Comparison of ENCODE assay signal across 8 cellular contexts in the genomic region with DNA sequence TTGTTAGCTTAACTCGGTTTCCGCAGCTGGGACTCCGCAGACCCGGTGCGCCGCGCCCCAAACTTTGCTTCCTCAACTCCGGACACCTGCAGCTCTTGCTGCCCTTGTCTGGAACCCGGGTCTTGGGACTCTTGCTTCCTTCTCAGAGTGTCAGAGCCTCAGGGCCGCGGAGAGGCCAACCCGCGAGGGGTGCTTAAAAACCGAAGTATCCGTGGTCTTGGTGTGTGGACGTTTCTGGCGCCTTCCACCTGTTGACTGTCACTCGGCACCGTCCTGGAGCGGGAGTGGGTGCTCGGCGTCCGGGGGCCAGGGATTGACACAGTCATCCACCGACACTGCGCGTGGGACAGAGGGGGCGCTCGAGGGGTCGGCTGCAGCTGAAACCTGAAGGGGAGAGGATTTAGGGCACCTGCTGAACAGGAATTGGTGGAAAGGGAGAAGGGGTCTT. TPM values are rescaled to one million over a fixed set of nuclear protein-coding genes. Genes with fewer than 3 reads are reported as not detected.
A peak's percentile ranks its signal among the peaks of the same experiment; 100 is the strongest.
DNase-seq lines count a peak whose midpoint lies in the region; ATAC-seq and TF ChIP-seq lines count a peak whose summit lies in the region.

No MANE protein-coding gene starts in this region.

- peak; percentile 53 for ATAC-seq in GM18498 (IDR thresholded peaks at IDR 0.05; ENCODE audit: unreplicated experiment)
- ATAC-seq in HG02610 (IDR thresholded peaks at IDR 0.05; ENCODE audit: unreplicated experiment) = peak; percentile 41

- H3K4me1 ChIP-seq in neutrophil (ENCODE audit: control insufficient read depth in 1 of 2, insufficient read depth in 1 of 2, low read depth in 1 of 2, low read length in 1 of 2) = peaks cover 57 to 72% of the 10 kb centered on the region in 2 experiments
- peaks cover 5% of the 10 kb centered on the region for H3K4me1 ChIP-seq in testis

- peaks cover 56% of the 10 kb centered on the region for H3K4me1 Mint-ChIP-seq in activated T-helper 1 cell treated with anti-CD3 and anti-CD28 coated beads, Interleukin-12 subunit alpha, Interleukin-12 subunit beta, Interleukin-2, Interleukin-4 antibody, amounts not matched to agents 30 ng/mL and 10 ng/mL and 1 ng/mL, durations not matched to agents 14 hours and 24 hours and 36 hours (ENCODE audit: low read depth)

- intact Hi-C loops in activated T-helper 1 cell treated with anti-CD3 and anti-CD28 coated beads, Interleukin-12 subunit alpha, Interleukin-12 subunit beta, Interleukin-2, Interleukin-4 antibody, amounts not matched to agents 30 ng/mL and 10 ng/mL and 1 ng/mL, durations not matched to agents 14 hours and 24 hours and 36 hours (cut with micrococcal nuclease) = loop anchor here (2.0 kb wide), 1 partner anchor 20 kb away; no protein-coding TSS in a partner anchor
- intact Hi-C loops in testis (cut with DNase I; ENCODE audit: low total_unique reads) = no loop called here

- DNase-seq in NCI-H226 (peak; percentile 11), foreskin fibroblast (peak in 1 of 2 donors; percentile 74), testis (peak; percentile 70), GM19240 (ENCODE audit: insufficient read length, low spot score) (no peak)
- peak; percentile 55 for DNase-seq in activated T-helper 1 cell treated with anti-CD3 and anti-CD28 coated beads, Interleukin-12 subunit alpha, Interleukin-12 subunit beta, Interleukin-2, Interleukin-4 antibody, amounts not matched to agents 30 ng/mL and 10 ng/mL and 1 ng/mL, durations not matched to agents 14 hours and 24 hours and 36 hours (ENCODE audit: low spot score)

- WGBS in testis, 2 donors = 0% methylated on average over 10 to 29 of the region's 29 CpGs

- H3K27ac ChIP-seq in neutrophil (peak overlapping the region; percentile 98), testis (peak overlapping the region; percentile 69 to 80)

- no peaks in the 10 kb centered on the region for H3K9me3 Mint-ChIP-seq in activated T-helper 1 cell treated with anti-CD3 and anti-CD28 coated beads, Interleukin-12 subunit alpha, Interleukin-12 subunit beta, Interleukin-2, Interleukin-4 antibody, amounts not matched to agents 30 ng/mL and 10 ng/mL and 1 ng/mL, durations not matched to agents 14 hours and 24 hours and 36 hours

- H3K27me3 Mint-ChIP-seq in activated T-helper 1 cell treated with anti-CD3 and anti-CD28 coated beads, Interleukin-12 subunit alpha, Interleukin-12 subunit beta, Interleukin-2, Interleukin-4 antibody, amounts not matched to agents 30 ng/mL and 10 ng/mL and 1 ng/mL, durations not matched to agents 14 hours and 24 hours and 36 hours (ENCODE audit: insufficient read depth) = peaks cover 12% of the 10 kb centered on the region

- H3K27ac Mint-ChIP-seq in activated T-helper 1 cell treated with anti-CD3 and anti-CD28 coated beads, Interleukin-12 subunit alpha, Interleukin-12 subunit beta, Interleukin-2, Interleukin-4 antibody, amounts not matched to agents 30 ng/mL and 10 ng/mL and 1 ng/mL, durations not matched to agents 14 hours and 24 hours and 36 hours = peak overlapping the region; percentile 94

- peak overlapping the region; percentile 75 to 83 for H3K4me3 ChIP-seq in foreskin fibroblast (ENCODE audit: low read depth in 1 of 2, low read length in 2 of 2)
- H3K4me3 ChIP-seq in neutrophil (ENCODE audit: low read depth in 1 of 2, low read length in 1 of 2) = peak overlapping the region; percentile 88 to 94
- H3K4me3 ChIP-seq in testis = peak overlapping the region; percentile 67 to 71

- H3K36me3 Mint-ChIP-seq in activated T-helper 1 cell treated with anti-CD3 and anti-CD28 coated beads, Interleukin-12 subunit alpha, Interleukin-12 subunit beta, Interleukin-2, Interleukin-4 antibody, amounts not matched to agents 30 ng/mL and 10 ng/mL and 1 ng/mL, durations not matched to agents 14 hours and 24 hours and 36 hours (ENCODE audit: low read depth) = peaks cover 34% of the 10 kb centered on the region

- peak; percentile 35 for TF ChIP-seq CTCF in foreskin fibroblast (IDR thresholded peaks at IDR 0.05; ENCODE audit: low read depth, low read length)
- TF ChIP-seq CTCF in neutrophil (IDR thresholded peaks at IDR 0.05) = no peak
- peak in 1 of 3 experiments; percentile 36 for TF ChIP-seq CTCF in testis (IDR thresholded peaks at IDR 0.05)

- H3K9me3 ChIP-seq in neutrophil (no peaks in the 10 kb centered on the region), testis (no peaks in the 10 kb centered on the region)

- H3K36me3 ChIP-seq in neutrophil (peaks cover under 1% of the 10 kb centered on the region), testis (ENCODE audit: low read depth, missing control alignments) (no peaks in the 10 kb centered on the region)

- peak overlapping the region; percentile 99 for H3K4me3 Mint-ChIP-seq in activated T-helper 1 cell treated with anti-CD3 and anti-CD28 coated beads, Interleukin-12 subunit alpha, Interleukin-12 subunit beta, Interleukin-2, Interleukin-4 antibody, amounts not matched to agents 30 ng/mL and 10 ng/mL and 1 ng/mL, durations not matched to agents 14 hours and 24 hours and 36 hours

- no peaks in the 10 kb centered on the region for H3K27me3 ChIP-seq in neutrophil
- H3K27me3 ChIP-seq in testis = no peaks in the 10 kb centered on the region

- TF ChIP-seq POLR2A in testis (IDR thresholded peaks at IDR 0.05) = no peak

RNA-seq across cellular contexts. Expression of a gene that starts 0.4 kb away (rescaled TPM):
- total RNA-seq in activated T-helper 1 cell treated with anti-CD3 and anti-CD28 coated beads, Interleukin-12 subunit alpha, Interleukin-12 subunit beta, Interleukin-2, Interleukin-4 antibody, amounts not matched to agents 30 ng/mL and 10 ng/mL and 1 ng/mL, durations not matched to agents 14 hours and 24 hours and 36 hours = 96.0 and 100 TPM in 2 replicates
- 1 to 10 TPM; 8.1 to 9.1 TPM for total RNA-seq in testis
- polyA plus RNA-seq in testis (ENCODE audit: insufficient read depth, low read depth, low replicate concordance) = 18.2 TPM

RNA-seq across cellular contexts. Expression of a gene that starts 48.0 kb away (rescaled TPM):
- total RNA-seq in activated T-helper 1 cell treated with anti-CD3 and anti-CD28 coated beads, Interleukin-12 subunit alpha, Interleukin-12 subunit beta, Interleukin-2, Interleukin-4 antibody, amounts not matched to agents 30 ng/mL and 10 ng/mL and 1 ng/mL, durations not matched to agents 14 hours and 24 hours and 36 hours = 50.6 TPM in 2 replicates
- 10 to 100 TPM; 45.3 to 49.7 TPM for total RNA-seq in testis
- 29.1 TPM for polyA plus RNA-seq in testis (ENCODE audit: insufficient read depth, low read depth, low replicate concordance)
